ENCODE assay signal across 20 cellular contexts in the genomic region with DNA sequence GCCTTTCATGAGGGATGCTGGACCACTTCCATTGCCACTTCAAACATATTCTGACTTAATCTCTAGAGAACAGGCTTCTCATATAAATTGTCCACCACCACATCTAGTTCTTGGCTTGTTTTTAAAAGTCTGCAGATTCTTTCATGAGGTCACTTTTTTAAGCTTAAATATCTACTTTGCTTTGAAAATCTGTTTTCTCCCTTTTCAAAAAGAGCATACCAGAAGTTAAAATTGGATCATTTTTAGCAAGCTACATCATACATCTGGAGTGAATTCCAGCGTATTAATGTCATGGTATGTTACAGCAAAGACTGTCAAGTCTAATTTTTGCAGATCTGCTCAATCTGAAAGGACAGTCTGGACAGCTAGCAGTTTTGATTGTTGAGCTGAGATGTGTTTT.
A peak's percentile ranks its signal among the peaks of the same experiment; 100 is the strongest.
DNase-seq lines count a peak whose midpoint lies in the region; ATAC-seq and TF ChIP-seq lines count a peak whose summit lies in the region.
"Had no signal": no experiment of that assay in that cellular context is flagged by ENCODE, and none has a peak within 500 bp of the region (broad histone marks: within the 10 kb centered on the region; RNA-seq: fewer than 3 reads in every experiment).

No MANE protein-coding gene starts in this region.

- TF ChIP-seq CTCF in AG04449 (IDR thresholded peaks at IDR 0.05; ENCODE audit: insufficient read depth, low read length, missing control alignments) (no peak), fibroblast of the aortic adventitia (IDR thresholded peaks at IDR 0.05; ENCODE audit: insufficient read depth, low read length) (no peak)

- H3K27me3 ChIP-seq in adipocyte (replicated peaks; ENCODE audit: control insufficient read depth, insufficient read depth, low read length) = no peaks in the 10 kb centered on the region
- H3K27me3 ChIP-seq: BLaER1 treated with 17β-estradiol and CSF1 and Interleukin-3, amounts not matched to agents 10 nM and 100 nM; SJCRH30 had no signal

- H3K36me3 ChIP-seq in adipocyte (ENCODE audit: control insufficient read depth, insufficient read depth, low read length, severe bottlenecking) = peaks cover 4% of the 10 kb centered on the region
- H3K36me3 ChIP-seq: SJCRH30 had no signal

- H3K4me3 ChIP-seq in AG04449 (ENCODE audit: low read depth, low read length) (no peak overlapping the region), adipocyte (ENCODE audit: low read length) (no peak overlapping the region), fibroblast of the aortic adventitia (ENCODE audit: low read depth, low read length) (no peak overlapping the region)
- H3K4me3 ChIP-seq: BLaER1 treated with 17β-estradiol and CSF1 and Interleukin-3, amounts not matched to agents 10 nM and 100 nM; GM23338; SJCRH30 had no signal

- CTCF ChIA-PET in AG04449 (lab: Yijun Ruan, JAX) = interaction anchor here (1.0 to 1.1 kb wide), 2 partner anchors 21 to 196 kb away, joined by 3 read pairs; no protein-coding TSS in a partner anchor

- no peaks in the 10 kb centered on the region for H3K9me3 ChIP-seq in adipocyte (ENCODE audit: control insufficient read depth, low read length)
- H3K9me3 ChIP-seq: SJCRH30 had no signal

- ATAC-seq in HG02938 (IDR thresholded peaks at IDR 0.05; ENCODE audit: unreplicated experiment) (no peak), HG02623 (IDR thresholded peaks at IDR 0.05; ENCODE audit: unreplicated experiment) (no peak)
- ATAC-seq: CD8-positive, alpha-beta T cell; GM23338; HCT116; HepG2; PC-3 had no signal

- H3K4me1 ChIP-seq in adipocyte (ENCODE audit: control insufficient read depth, insufficient read depth, low read length) = no peaks in the 10 kb centered on the region
- H3K4me1 ChIP-seq: SJCRH30 had no signal

- POLR2A ChIA-PET in AG04449 (lab: Yijun Ruan, JAX) = no interaction called here

- no peak overlapping the region for H3K9ac ChIP-seq in adipocyte (ENCODE audit: low read length)
- H3K9ac ChIP-seq: BLaER1 treated with 17β-estradiol and CSF1 and Interleukin-3, amounts not matched to agents 10 nM and 100 nM; KMS-11 had no signal

- DNase-seq in AG04449 (ENCODE audit: low read depth, low spot score) = peak; percentile 24
- peak; percentile 3 for DNase-seq in EL
- peak; percentile 43 for DNase-seq in adipocyte (ENCODE audit: low read depth)
- peak; percentile 1 for DNase-seq in fibroblast of the aortic adventitia (ENCODE audit: low read depth)
- DNase-seq in HPDE6-E6E7 (ENCODE audit: extremely low spot score) = no peak
- no peak for DNase-seq in NCI-H82 (lab: John Stamatoyannopoulos, UW)
- DNase-seq: 8988T; CD8-positive, alpha-beta T cell; MV-4-11; NCI-H1694 treated with DMSO at 0.1 percent for 48 hours; NCI-H774; PC-3; SJCRH30 had no signal

Comparison
In these comparisons a context has a peak if more than half of its experiments do, and no peak if none do; other contexts are left out.
1. DNase-seq: peak in AG04449 (single experiment), EL (single experiment), adipocyte (single experiment) and fibroblast of the aortic adventitia (single experiment); none in HPDE6-E6E7 (single experiment) and NCI-H82 (single experiment).